1 cellular context compared by ENCODE assay signal in the genomic region with DNA sequence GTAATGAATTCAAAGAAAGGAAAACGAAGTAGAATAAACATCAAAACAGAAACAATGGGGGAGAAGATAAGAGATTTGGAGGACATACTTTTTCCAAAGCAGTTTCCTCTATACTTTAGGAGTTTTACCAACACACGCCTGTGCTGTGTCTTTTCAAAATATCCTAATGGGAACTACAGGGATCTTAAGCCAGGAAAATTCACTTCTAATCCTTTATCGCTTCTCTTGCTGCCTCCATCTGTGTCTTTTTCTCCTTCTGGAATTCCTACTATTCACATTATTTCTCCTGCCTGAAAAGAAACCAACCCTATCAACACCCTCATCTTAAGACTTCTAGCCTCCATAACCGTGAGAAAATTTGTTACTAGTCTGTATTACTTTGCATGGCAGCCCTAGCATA.
TF ChIP-seq lines count a peak whose summit lies in the region.

No MANE protein-coding gene starts in this region.

TF ChIP-seq in K562, 482 proteins besides CTCF, POLR2A, EP300 and RAD21:
- TF ChIP-seq MTA3 (IDR thresholded peaks at IDR 0.05; ENCODE audit: borderline replicate concordance) (no peak), RBFOX2 (IDR thresholded peaks at IDR 0.05; ENCODE audit: low read depth, low read length) (peak; percentile 45; the same call in 1 of the 2 replicates), TEAD1 (CRISPR knock-in tag; IDR thresholded peaks at IDR 0.05) (0 out of 4 replicates have a peak, but pooled peaks of 1 of the 2 experiments have one; percentile 27), ADNP (tag; IDR thresholded peaks at IDR 0.05) (no peak), SMAD4 (CRISPR knock-in tag; conservative IDR thresholded peaks at IDR 0.05) (0 out of 2 replicates have a peak, but pooled peaks have one; percentile 8), GABPA (tag; conservative IDR thresholded peaks at IDR 0.05; ENCODE audit: low read depth) (no peak), U2AF1 (optimal IDR thresholded peaks at IDR 0.05; ENCODE audit: low read depth, low read length) (peak; percentile 39), TARDBP (IDR thresholded peaks at IDR 0.05) (no peak), POLR3G (IDR thresholded peaks at IDR 0.05; ENCODE audit: extremely low read depth, insufficient read length, insufficient replicate concordance) (no peak), ZNF121 (CRISPR knock-in tag; conservative IDR thresholded peaks at IDR 0.05) (no peak), NFIC (IDR thresholded peaks at IDR 0.05) (no peak), PTBP1 (IDR thresholded peaks at IDR 0.05; ENCODE audit: low read depth, low read length) (no peak), ZNF134 (CRISPR knock-in tag; conservative IDR thresholded peaks at IDR 0.05) (no peak), USF2 (CRISPR knock-in tag; IDR thresholded peaks at IDR 0.05) (no peak), RBM22 (IDR thresholded peaks at IDR 0.05; ENCODE audit: low read depth, low read length, poor library complexity, severe bottlenecking) (peak; percentile 73), ZZZ3 (IDR thresholded peaks at IDR 0.05) (no peak), PML (IDR thresholded peaks at IDR 0.05; ENCODE audit: low read length) (peak; percentile 25; the same call in 1 of the 2 replicates), HBP1 (CRISPR knock-in tag; IDR thresholded peaks at IDR 0.05) (0 out of 2 replicates have a peak, but pooled peaks have one; percentile 76), RBM39 (optimal IDR thresholded peaks at IDR 0.05; ENCODE audit: low read depth, low read length) (no peak), ZFX (CRISPR knock-in tag; IDR thresholded peaks at IDR 0.05) (0 out of 2 replicates have a peak, but pooled peaks have one; percentile 1), KLF13 (tag; IDR thresholded peaks at IDR 0.05; ENCODE audit: borderline replicate concordance, low read depth) (no peak), RBM14 (IDR thresholded peaks at IDR 0.05; ENCODE audit: borderline replicate concordance, insufficient read depth, low read depth, low read length) (no peak), NFE2 (IDR thresholded peaks at IDR 0.05; ENCODE audit: low read depth) (no peak), POLR2B (IDR thresholded peaks at IDR 0.05; ENCODE audit: low read depth, partially characterized antibody) (peak; percentile 11), ZNF444 (CRISPR knock-in tag; IDR thresholded peaks at IDR 0.05) (0 out of 2 replicates have a peak, but pooled peaks have one; percentile 44), TBP (optimal IDR thresholded peaks at IDR 0.05; ENCODE audit: low read depth, low read length) (no peak), ZNF75A (CRISPR knock-in tag; IDR thresholded peaks at IDR 0.05) (no peak), ZNF79 (CRISPR knock-in tag; IDR thresholded peaks at IDR 0.05; ENCODE audit: low read depth) (0 out of 2 replicates have a peak, but pooled peaks have one; percentile 25)
- TF ChIP-seq, protein P1, sequence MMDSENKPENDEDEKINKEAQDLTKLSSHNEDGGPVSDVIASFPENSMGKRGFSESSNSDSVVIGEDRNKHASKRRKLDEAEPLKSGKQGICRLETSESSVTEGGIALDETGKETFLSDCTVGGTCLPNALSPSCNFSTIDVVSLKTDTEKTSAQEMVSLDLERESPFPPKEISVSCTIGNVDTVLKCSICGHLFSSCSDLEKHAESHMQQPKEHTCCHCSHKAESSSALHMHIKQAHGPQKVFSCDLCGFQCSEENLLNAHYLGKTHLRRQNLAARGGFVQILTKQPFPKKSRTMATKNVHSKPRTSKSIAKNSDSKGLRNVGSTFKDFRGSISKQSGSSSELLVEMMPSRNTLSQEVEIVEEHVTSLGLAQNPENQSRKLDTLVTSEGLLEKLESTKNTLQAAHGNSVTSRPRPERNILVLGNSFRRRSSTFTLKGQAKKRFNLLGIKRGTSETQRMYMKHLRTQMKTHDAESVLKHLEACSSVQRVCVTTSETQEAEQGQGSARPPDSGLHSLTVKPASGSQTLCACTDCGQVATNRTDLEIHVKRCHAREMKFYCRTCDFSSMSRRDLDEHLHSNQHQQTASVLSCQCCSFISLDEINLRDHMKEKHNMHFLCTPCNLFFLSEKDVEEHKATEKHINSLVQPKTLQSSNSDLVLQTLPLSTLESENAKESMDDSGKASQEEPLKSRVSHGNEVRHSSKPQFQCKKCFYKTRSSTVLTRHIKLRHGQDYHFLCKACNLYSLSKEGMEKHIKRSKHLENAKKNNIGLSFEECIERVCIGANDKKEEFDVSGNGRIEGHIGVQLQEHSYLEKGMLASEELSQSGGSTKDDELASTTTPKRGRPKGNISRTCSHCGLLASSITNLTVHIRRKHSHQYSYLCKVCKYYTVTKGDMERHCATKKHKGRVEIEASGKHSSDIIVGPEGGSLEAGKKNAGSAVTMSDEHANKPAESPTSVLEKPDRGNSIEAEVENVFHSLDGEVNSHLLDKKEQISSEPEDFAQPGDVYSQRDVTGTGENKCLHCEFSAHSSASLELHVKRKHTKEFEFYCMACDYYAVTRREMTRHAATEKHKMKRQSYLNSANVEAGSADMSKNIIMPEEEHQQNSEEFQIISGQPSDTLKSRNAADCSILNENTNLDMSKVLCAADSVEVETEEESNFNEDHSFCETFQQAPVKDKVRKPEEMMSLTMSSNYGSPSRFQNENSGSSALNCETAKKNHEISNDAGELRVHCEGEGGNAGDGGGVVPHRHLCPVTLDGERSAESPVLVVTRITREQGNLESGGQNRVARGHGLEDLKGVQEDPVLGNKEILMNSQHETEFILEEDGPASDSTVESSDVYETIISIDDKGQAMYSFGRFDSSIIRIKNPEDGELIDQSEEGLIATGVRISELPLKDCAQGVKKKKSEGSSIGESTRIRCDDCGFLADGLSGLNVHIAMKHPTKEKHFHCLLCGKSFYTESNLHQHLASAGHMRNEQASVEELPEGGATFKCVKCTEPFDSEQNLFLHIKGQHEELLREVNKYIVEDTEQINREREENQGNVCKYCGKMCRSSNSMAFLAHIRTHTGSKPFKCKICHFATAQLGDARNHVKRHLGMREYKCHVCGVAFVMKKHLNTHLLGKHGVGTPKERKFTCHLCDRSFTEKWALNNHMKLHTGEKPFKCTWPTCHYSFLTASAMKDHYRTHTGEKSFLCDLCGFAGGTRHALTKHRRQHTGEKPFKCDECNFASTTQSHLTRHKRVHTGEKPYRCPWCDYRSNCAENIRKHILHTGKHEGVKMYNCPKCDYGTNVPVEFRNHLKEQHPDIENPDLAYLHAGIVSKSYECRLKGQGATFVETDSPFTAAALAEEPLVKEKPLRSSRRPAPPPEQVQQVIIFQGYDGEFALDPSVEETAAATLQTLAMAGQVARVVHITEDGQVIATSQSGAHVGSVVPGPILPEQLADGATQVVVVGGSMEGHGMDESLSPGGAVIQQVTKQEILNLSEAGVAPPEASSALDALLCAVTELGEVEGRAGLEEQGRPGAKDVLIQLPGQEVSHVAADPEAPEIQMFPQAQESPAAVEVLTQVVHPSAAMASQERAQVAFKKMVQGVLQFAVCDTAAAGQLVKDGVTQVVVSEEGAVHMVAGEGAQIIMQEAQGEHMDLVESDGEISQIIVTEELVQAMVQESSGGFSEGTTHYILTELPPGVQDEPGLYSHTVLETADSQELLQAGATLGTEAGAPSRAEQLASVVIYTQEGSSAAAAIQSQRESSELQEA (IDR thresholded peaks at IDR 0.05; ENCODE audit: low read depth), result no peak
- TF ChIP-seq, protein P2, sequence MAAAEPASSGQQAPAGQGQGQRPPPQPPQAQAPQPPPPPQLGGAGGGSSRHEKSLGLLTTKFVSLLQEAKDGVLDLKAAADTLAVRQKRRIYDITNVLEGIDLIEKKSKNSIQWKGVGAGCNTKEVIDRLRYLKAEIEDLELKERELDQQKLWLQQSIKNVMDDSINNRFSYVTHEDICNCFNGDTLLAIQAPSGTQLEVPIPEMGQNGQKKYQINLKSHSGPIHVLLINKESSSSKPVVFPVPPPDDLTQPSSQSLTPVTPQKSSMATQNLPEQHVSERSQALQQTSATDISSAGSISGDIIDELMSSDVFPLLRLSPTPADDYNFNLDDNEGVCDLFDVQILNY (CRISPR knock-in tag; IDR thresholded peaks at IDR 0.05), result no peak
